In genomic region chr1:52668711-52669110, GRCh38 we compare ENCODE assay signal across 22 cellular contexts. TPM values are rescaled to one million over a fixed set of nuclear protein-coding genes. Genes with fewer than 3 reads are reported as not detected.
DNase-seq lines count a peak whose midpoint lies in the region; ATAC-seq and TF ChIP-seq lines count a peak whose summit lies in the region.
"Had no signal": no experiment of that assay in that cellular context is flagged by ENCODE, and none has a peak within 500 bp of the region (broad histone marks: within the 10 kb centered on the region; RNA-seq: fewer than 3 reads in every experiment).

No MANE protein-coding gene starts in this region.

- H2AFZ ChIP-seq in PC-3 (ENCODE audit: low read length), result no peak overlapping the region
- H2AFZ ChIP-seq: hepatocyte had no signal

- ATAC-seq in PC-3 (peak; percentile 82), sciatic nerve (no peak)
- ATAC-seq in stimulated activated memory B cell treated with anti-CD40 and anti-IgM and Interleukin-4, amounts not matched to agents 10 μg/mL and 1 μg/mL and 100 μg/mL, for 72 hours, result no peak
- ATAC-seq: right lobe of liver, T-cell had no signal

- H3K27ac ChIP-seq in PC-3 (ENCODE audit: low read length), result no peak overlapping the region
- H3K27ac ChIP-seq: coronary artery, hepatocyte, neutrophil, right lobe of liver, testis, WERI-Rb-1 had no signal

- H3K4me1 Mint-ChIP-seq in stimulated activated memory B cell treated with anti-CD40 and anti-IgM and Interleukin-4, amounts not matched to agents 10 μg/mL and 1 μg/mL and 100 μg/mL, for 72 hours, result peaks cover 24% of the 10 kb centered on the region

- H3K27me3 Mint-ChIP-seq in stimulated activated memory B cell treated with anti-CD40 and anti-IgM and Interleukin-4, amounts not matched to agents 10 μg/mL and 1 μg/mL and 100 μg/mL, for 72 hours, result no peaks in the 10 kb centered on the region
- H3K27me3 Mint-ChIP-seq: T-cell had no signal

- H4K20me1 ChIP-seq in PC-3 (ENCODE audit: low read length), result no peaks in the 10 kb centered on the region

- no peaks in the 10 kb centered on the region for H3F3A ChIP-seq in PC-3 (ENCODE audit: low read length, unreplicated experiment)

- no peak overlapping the region for H3K9ac ChIP-seq in PC-3 (ENCODE audit: low read length)

- TF ChIP-seq CTCF in PC-3 (conservative IDR thresholded peaks at IDR 0.05; ENCODE audit: low read depth, low read length), result no peak

- H3K4me2 ChIP-seq in PC-3 (ENCODE audit: low read length), result peak overlapping the region; percentile 32
- H3K4me2 ChIP-seq: hepatocyte had no signal

- H3K36me3 ChIP-seq in PC-3 (ENCODE audit: low read depth, low read length), result no peaks in the 10 kb centered on the region
- H3K36me3 ChIP-seq: neutrophil, right lobe of liver, WERI-Rb-1 had no signal

- DNase-seq in EL (peak; percentile 63), PC-3 (peak; percentile 81), fibroblast of gingiva (ENCODE audit: low read depth) (peak; percentile 27), sciatic nerve (ENCODE audit: low spot score) (peak; percentile 2), OCI-M2 (lab: John Stamatoyannopoulos, UW; ENCODE audit: unreplicated experiment) (no peak), NCI-H2196 (lab: John Stamatoyannopoulos, UW; ENCODE audit: unreplicated experiment) (no peak)
- DNase-seq in stimulated activated naive CD4-positive, alpha-beta T cell (lab: John Stamatoyannopoulos, UW), result no peak
- DNase-seq: activated CD8-positive, alpha-beta memory T cell treated with anti-CD3 and anti-CD28 coated beads for 24 hours; aorta; C1 segment of cervical spinal cord; kidney glomerular epithelial cell; NCI-H1048; stimulated activated CD4-positive, alpha-beta T cell treated with anti-CD3 and anti-CD28 coated beads, Interleukin-2, amount 100 ng/mL, for 48 hours; T-cell; testis; WERI-Rb-1 had no signal

- H3K9me2 ChIP-seq in PC-3 (replicated peaks; ENCODE audit: low read length), result no peaks in the 10 kb centered on the region

- CTCF ChIA-PET in PC-3 (lab: Charles Lee), result no interaction called here

- H3K9me3 Mint-ChIP-seq in stimulated activated memory B cell treated with anti-CD40 and anti-IgM and Interleukin-4, amounts not matched to agents 10 μg/mL and 1 μg/mL and 100 μg/mL, for 72 hours, result no peaks in the 10 kb centered on the region
- H3K9me3 Mint-ChIP-seq: activated T-helper 2 cell treated with anti-CD3 and anti-CD28 coated beads, Interferon-gamma antibody, Interleukin-2, Interleukin-4, amounts not matched to agents 10 μg/mL and 5 μg/mL and 100 μg/mL, durations not matched to agents 14 hours and 24 hours and 36 hours; T-cell had no signal

- BruUV-seq in PC-3 (replicated peaks; lab: Mats Ljungman, UMichigan), result no TSS peak

- H3K4me3 Mint-ChIP-seq in stimulated activated memory B cell treated with anti-CD40 and anti-IgM and Interleukin-4, amounts not matched to agents 10 μg/mL and 1 μg/mL and 100 μg/mL, for 72 hours, result no peak overlapping the region
- H3K4me3 Mint-ChIP-seq: T-cell had no signal

- no peaks in the 10 kb centered on the region for H3K27me3 ChIP-seq in PC-3 (ENCODE audit: low read length)
- H3K27me3 ChIP-seq: hepatocyte, neutrophil, right lobe of liver, testis had no signal

- peaks cover 29% of the 10 kb centered on the region for H3K36me3 Mint-ChIP-seq in stimulated activated memory B cell treated with anti-CD40 and anti-IgM and Interleukin-4, amounts not matched to agents 10 μg/mL and 1 μg/mL and 100 μg/mL, for 72 hours

- H3K4me1 ChIP-seq in PC-3 (ENCODE audit: insufficient read depth, low read length), result peaks cover 14% of the 10 kb centered on the region

- POLR2A ChIA-PET in PC-3 (lab: Charles Lee; ENCODE audit: unreplicated experiment), result no interaction called here

- no peaks in the 10 kb centered on the region for H3K9me3 ChIP-seq in PC-3 (ENCODE audit: low read length)
- H3K9me3 ChIP-seq: neutrophil, right lobe of liver, testis had no signal

- H3K4me3 ChIP-seq in PC-3 (ENCODE audit: low read length), result no peak overlapping the region
- H3K4me3 ChIP-seq: coronary artery, hepatocyte, right lobe of liver, testis had no signal

- intact Hi-C loops in PC-3 (cut with micrococcal nuclease), result no loop called here
- intact Hi-C loops in sciatic nerve (cut with DNase I), result no loop called here

- no peaks in the 10 kb centered on the region for H3K79me2 ChIP-seq in PC-3 (ENCODE audit: low read length)
- H3K79me2 ChIP-seq: hepatocyte had no signal

- H3K27ac Mint-ChIP-seq in stimulated activated memory B cell treated with anti-CD40 and anti-IgM and Interleukin-4, amounts not matched to agents 10 μg/mL and 1 μg/mL and 100 μg/mL, for 72 hours, result no peak overlapping the region
- H3K27ac Mint-ChIP-seq: activated T-helper 2 cell treated with anti-CD3 and anti-CD28 coated beads, Interferon-gamma antibody, Interleukin-2, Interleukin-4, amounts not matched to agents 10 μg/mL and 5 μg/mL and 100 μg/mL, durations not matched to agents 14 hours and 24 hours and 36 hours; T-cell had no signal

RNA-seq across cellular contexts. Expression of gene COA7, which starts 29.4 kb away (rescaled TPM):
- 13.0 and 17.6 TPM in 2 replicates for total RNA-seq in PC-3 (2014; rRNA removed)
- 11.3 TPM for total RNA-seq in sciatic nerve

RNA-seq across cellular contexts. Expression of gene SHISAL2A, which starts 35.7 kb away (rescaled TPM):
- total RNA-seq in PC-3 (2014; rRNA removed) (not detected in 2 replicates), sciatic nerve (1.3 TPM)
- total RNA-seq: right lobe of liver had no signal

RNA-seq across cellular contexts. Expression of gene ZYG11B, which starts 57.5 kb away (rescaled TPM):
- total RNA-seq in PC-3 (2014; rRNA removed) (19.8 and 23.4 TPM in 2 replicates), sciatic nerve (36.4 TPM)

Comparison
In these comparisons a context has a peak if more than half of its experiments do, and no peak if none do; other contexts are left out.
1. DNase-seq: peak in EL (single experiment), PC-3 (single experiment), fibroblast of gingiva (single experiment) and sciatic nerve (single experiment); none in stimulated activated naive CD4-positive, alpha-beta T cell (0 of 6), OCI-M2 (single experiment) and NCI-H2196 (single experiment).